In genomic region chr4:140901736-140902336, GRCh38 we compare ENCODE assay signal across 21 cellular contexts.
DNase-seq lines count a peak whose midpoint lies in the region; ATAC-seq and TF ChIP-seq lines count a peak whose summit lies in the region.
"Had no signal": no experiment of that assay in that cellular context is flagged by ENCODE, and none has a peak within 500 bp of the region (broad histone marks: within the 10 kb centered on the region; RNA-seq: fewer than 3 reads in every experiment).

No MANE protein-coding gene starts in this region.

- 96 to 100% methylated on average over 1 of the region's 1 CpG for WGBS in body of pancreas, 2 donors

- TF ChIP-seq POLR2A in body of pancreas (IDR thresholded peaks at IDR 0.05): no peak

- no peaks in the 10 kb centered on the region for H3K36me3 ChIP-seq in body of pancreas (replicated peaks in 1 of 2; ENCODE audit: insufficient read depth in 1 of 2, low read depth in 2 of 2)

- H3K4me1 ChIP-seq in body of pancreas: no peaks in the 10 kb centered on the region

- no peak for ATAC-seq in body of pancreas
- ATAC-seq: HCT116 had no signal

- H3K4me1 Mint-ChIP-seq in brain (peaks cover 26% of the 10 kb centered on the region), nephron (peaks cover 40% of the 10 kb centered on the region)

- no peaks in the 10 kb centered on the region for H3K27me3 Mint-ChIP-seq in brain
- H3K27me3 Mint-ChIP-seq in nephron (ENCODE audit: low read depth): peaks cover 3% of the 10 kb centered on the region

- no peak overlapping the region for H3K4me3 Mint-ChIP-seq in brain
- no peak overlapping the region for H3K4me3 Mint-ChIP-seq in nephron

- TF ChIP-seq CTCF in brain (conservative IDR thresholded peaks at IDR 0.05): no peak
- no peak for TF ChIP-seq CTCF in nephron (IDR thresholded peaks at IDR 0.05; ENCODE audit: unreplicated experiment in 3 of 3)
- no peak for TF ChIP-seq CTCF in body of pancreas (IDR thresholded peaks at IDR 0.05)

- peak; percentile 10 for DNase-seq in NCI-H1694 treated with DMSO at 0.1 percent for 48 hours (lab: John Stamatoyannopoulos, UW)
- DNase-seq in NCI-H1694 (lab: John Stamatoyannopoulos, UW): no peak
- peak; percentile 12 for DNase-seq in NCI-H82 (lab: John Stamatoyannopoulos, UW)
- no peak for DNase-seq in superior temporal gyrus (ENCODE audit: extremely low spot score)
- DNase-seq in body of pancreas: no peak
- DNase-seq: Calu3, DMS79 treated with DMSO at 0.1 percent for 48 hours, NCI-H1092, NCI-H1417 treated with DMSO at 0.1 percent for 48 hours, NCI-H187 treated with DMSO at 0.1 percent for 48 hours, NCI-H2107, NCI-H226, NCI-H510A, NCI-H748 treated with DMSO at 0.1 percent for 48 hours, RPMI8226, SHP77, SW 1271 had no signal

- no peak overlapping the region for H3K4me3 ChIP-seq in body of pancreas

- H3K9me3 Mint-ChIP-seq in brain: no peaks in the 10 kb centered on the region
- no peaks in the 10 kb centered on the region for H3K9me3 Mint-ChIP-seq in nephron

- H3K9me3 ChIP-seq in body of pancreas: no peaks in the 10 kb centered on the region

- H3K27ac ChIP-seq in body of pancreas: no peak overlapping the region
- H3K27ac ChIP-seq: 22Rv1 had no signal

- H3K36me3 Mint-ChIP-seq in brain (peaks cover 9% of the 10 kb centered on the region), nephron (ENCODE audit: low read depth) (peaks cover 3% of the 10 kb centered on the region)

- H3K27me3 ChIP-seq in body of pancreas: no peaks in the 10 kb centered on the region

- intact Hi-C loops in body of pancreas (cut with DNase I): no loop called here

- H3K27ac Mint-ChIP-seq in brain (peak overlapping the region; percentile 5 to 45 (median 16)), nephron (peak overlapping the region; percentile 14 to 50 (median 15))

Comparison
In these comparisons a context has a peak if more than half of its experiments do, and no peak if none do; other contexts are left out.
1. DNase-seq: peak in NCI-H1694 treated with DMSO at 0.1 percent for 48 hours (single experiment) and NCI-H82 (single experiment); none in NCI-H1694 (single experiment), superior temporal gyrus (single experiment) and body of pancreas (0 of 4).